In genomic region chr14:69152181-69152943, GRCh38 we compare ENCODE assay signal across 8 cellular contexts. TPM values are rescaled to one million over a fixed set of nuclear protein-coding genes. Genes with fewer than 3 reads are reported as not detected.
A peak's percentile ranks its signal among the peaks of the same experiment; 100 is the strongest.
DNase-seq lines count a peak whose midpoint lies in the region; FAIRE-seq and TF ChIP-seq lines count a peak whose summit lies in the region.

No MANE protein-coding gene starts in this region.

- no peak for TF ChIP-seq POLR2A in GM12892 (IDR thresholded peaks at IDR 0.05; ENCODE audit: low read depth, low read length)

- no peaks in the 10 kb centered on the region for H3K27me3 Mint-ChIP-seq in chondrocyte (ENCODE audit: low read depth)

- peak overlapping the region; percentile 92 for H3K4me3 Mint-ChIP-seq in chondrocyte (ENCODE audit: unreplicated experiment)

- TF ChIP-seq CTCF in 22Rv1 (IDR thresholded peaks at IDR 0.05) (no peak), VCaP (conservative IDR thresholded peaks at IDR 0.05) (no peak), chondrocyte (IDR thresholded peaks at IDR 0.05) (no peak)

- DNase-seq in GM12892 (ENCODE audit: insufficient read length) (no peak), chondrocyte (ENCODE audit: low spot score) (no peak), left kidney (ENCODE audit: low read depth, low spot score) (peak; percentile 91), MV-4-11 (lab: John Stamatoyannopoulos, UW) (no peak)
- DNase-seq in stimulated activated CD8-positive, alpha-beta memory T cell treated with anti-CD3 and anti-CD28 coated beads, Interleukin-7, amount 100 ng/mL, for 4 hours (ENCODE audit: low read depth in 2 of 2), result peak; percentile 19 to 36

- H3K4me1 Mint-ChIP-seq in chondrocyte (ENCODE audit: low read depth), result peaks cover 49% of the 10 kb centered on the region

- peak overlapping the region; percentile 92 for H3K27ac Mint-ChIP-seq in chondrocyte (ENCODE audit: unreplicated experiment)

- no peaks in the 10 kb centered on the region for H3K9me3 Mint-ChIP-seq in chondrocyte (ENCODE audit: low read depth)

- H3K27ac ChIP-seq in 22Rv1, result peak overlapping the region; percentile 68
- H3K27ac ChIP-seq in VCaP, result peak overlapping the region; percentile 92

- no peak for TF ChIP-seq RAD21 in Ishikawa (IDR thresholded peaks at IDR 0.05; ENCODE audit: low read depth)

- peak; percentile 5 for FAIRE-seq in GM12892 (lab: Jason Lieb, UNC)

- no peak for TF ChIP-seq EP300 in Ishikawa (IDR thresholded peaks at IDR 0.05; ENCODE audit: borderline replicate concordance)

- peaks cover 5% of the 10 kb centered on the region for H3K36me3 Mint-ChIP-seq in chondrocyte (ENCODE audit: low read depth)

TF ChIP-seq in Ishikawa, 13 proteins besides CTCF, POLR2A, EP300 and RAD21:
- no peak for TF ChIP-seq TAF1 (IDR thresholded peaks at IDR 0.05; ENCODE audit: low read depth)
- no peak; the same call in 1 of the 2 replicates for TF ChIP-seq TCF12 (IDR thresholded peaks at IDR 0.05; ENCODE audit: low read depth)
- no peak for TF ChIP-seq USF1 (IDR thresholded peaks at IDR 0.05)
- TF ChIP-seq CREB1 (IDR thresholded peaks at IDR 0.05; ENCODE audit: low read depth), result no peak
- peak; percentile 52 for TF ChIP-seq YY1 (IDR thresholded peaks at IDR 0.05; ENCODE audit: low read depth)
- TF ChIP-seq ZBTB7A (IDR thresholded peaks at IDR 0.05; ENCODE audit: low read depth), result peak; percentile 23; the same call in 1 of the 2 replicates

RNA-seq across cellular contexts. Expression of gene DCAF5, which starts 0.6 kb away (rescaled TPM):
- polyA plus RNA-seq in GM12892 (2012; ENCODE audit: missing spikeins), result 14.3 TPM
- total RNA-seq in chondrocyte, result 48.1 to 56.9 TPM (median 48.3 TPM) in 3 replicates

RNA-seq across cellular contexts. Expression of gene EXD2, which starts 38.9 kb away (rescaled TPM):
- 6.2 TPM for polyA plus RNA-seq in GM12892 (2012; ENCODE audit: missing spikeins)
- 25.3 to 28.3 TPM (median 27.0 TPM) in 3 replicates for total RNA-seq in chondrocyte

Comparison
In these comparisons a context has a peak if more than half of its experiments do, and no peak if none do; other contexts are left out.
1. DNase-seq: peak in left kidney (single experiment) and stimulated activated CD8-positive, alpha-beta memory T cell treated with anti-CD3 and anti-CD28 coated beads, Interleukin-7, amount 100 ng/mL, for 4 hours (2 of 2); none in GM12892 (single experiment), chondrocyte (single experiment) and MV-4-11 (single experiment).